Comparison of ENCODE assay signal across 18 cellular contexts in the genomic region with DNA sequence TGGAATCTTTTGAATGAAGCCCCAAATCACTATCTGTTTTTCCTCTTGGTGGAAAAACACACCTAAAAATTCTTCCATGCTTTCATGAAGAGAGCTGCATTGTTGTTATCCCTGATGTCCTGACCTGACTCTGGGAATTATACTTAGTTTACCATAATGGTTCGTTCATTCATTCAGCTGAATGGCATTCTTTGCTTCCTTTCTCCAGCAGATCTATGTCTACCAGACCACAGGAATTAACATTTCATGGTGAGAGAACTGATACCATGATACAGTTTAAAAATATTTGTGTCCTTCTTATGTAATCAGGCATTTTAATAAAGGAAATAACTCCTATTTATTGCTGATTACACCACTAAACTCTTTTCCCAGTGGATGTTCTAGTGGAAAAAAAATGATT. TPM values are rescaled to one million over a fixed set of nuclear protein-coding genes. Genes with fewer than 3 reads are reported as not detected.
DNase-seq lines count a peak whose midpoint lies in the region; TF ChIP-seq lines count a peak whose summit lies in the region.
"Had no signal": no experiment of that assay in that cellular context is flagged by ENCODE, and none has a peak within 500 bp of the region (broad histone marks: within the 10 kb centered on the region; RNA-seq: fewer than 3 reads in every experiment).

No MANE protein-coding gene starts in this region.

- H4K91ac ChIP-seq in H9 (ENCODE audit: insufficient read length, low read depth, low read length), result no peak overlapping the region

- H3K27me3 Mint-ChIP-seq in H9 (ENCODE audit: low read depth), result peaks cover 8% of the 10 kb centered on the region

- H3K79me2 ChIP-seq in H9 (ENCODE audit: insufficient read depth, low read length), result no peaks in the 10 kb centered on the region

- no peaks in the 10 kb centered on the region for H3K23me2 ChIP-seq in H9 (ENCODE audit: insufficient read length, low read depth, low read length, poor library complexity, severe bottlenecking)

- no peak overlapping the region for H2AFZ ChIP-seq in H9 (ENCODE audit: low read length)

- no peak overlapping the region for H4K8ac ChIP-seq in H9 (replicated peaks; ENCODE audit: insufficient read length, low read depth, low read length)

- H3K36me3 Mint-ChIP-seq in H9 (ENCODE audit: insufficient read depth in 1 of 3, low read depth in 3 of 3), result no peaks in the 10 kb centered on the region

- WGBS in esophagus squamous epithelium, 2 donors, result 44 to 59% methylated on average over 1 of the region's 1 CpG
- no CpG with 5 or more reads among the region's 1 CpG for WGBS in H9 (ENCODE audit: extremely low coverage, insufficient read length, low lambda C conversion rate)

- H3K9me3 ChIP-seq in esophagus squamous epithelium (no peaks in the 10 kb centered on the region), H9 (ENCODE audit: control insufficient read depth, low read depth, low read length) (no peaks in the 10 kb centered on the region)
- H3K9me3 ChIP-seq: BLaER1 had no signal

- no peak overlapping the region for H3K56ac ChIP-seq in H9 (ENCODE audit: insufficient read length, low read depth, low read length)

- H2BK5ac ChIP-seq in H9 (ENCODE audit: insufficient read length, low read length), result no peak overlapping the region

- H3K9ac ChIP-seq in H9 (ENCODE audit: extremely low read depth, insufficient read length, low read length), result no peak overlapping the region
- H3K9ac ChIP-seq: BLaER1 had no signal

- H3K27ac Mint-ChIP-seq in H9, result no peak overlapping the region
- H3K27ac Mint-ChIP-seq: CD8-positive, alpha-beta memory T cell had no signal

- H4K20me1 ChIP-seq in H9 (ENCODE audit: control insufficient read depth, insufficient read depth, insufficient read length), result no peaks in the 10 kb centered on the region
- H4K20me1 ChIP-seq: BLaER1 had no signal

- no peak overlapping the region for H2BK12ac ChIP-seq in H9 (ENCODE audit: insufficient read length, low read depth, low read length)

- TF ChIP-seq POLR2A in esophagus squamous epithelium (IDR thresholded peaks at IDR 0.05), result no peak

- H3K4me2 ChIP-seq in H9 (ENCODE audit: insufficient read depth, insufficient read length, low read length), result no peak overlapping the region
- H3K4me2 ChIP-seq: BLaER1 had no signal

- no peak overlapping the region for H4K5ac ChIP-seq in H9 (ENCODE audit: insufficient read length, low read depth, low read length)

- H3K4me1 ChIP-seq in esophagus squamous epithelium (no peaks in the 10 kb centered on the region), H9 (ENCODE audit: insufficient read depth, low read length) (no peaks in the 10 kb centered on the region)
- H3K4me1 ChIP-seq: BLaER1 had no signal

- H3K36me3 ChIP-seq in esophagus squamous epithelium, result no peaks in the 10 kb centered on the region
- H3K36me3 ChIP-seq: BLaER1 had no signal

- H2BK120ac ChIP-seq in H9 (ENCODE audit: low read depth, low read length, poor library complexity, severe bottlenecking), result no peak overlapping the region

- H3K4me1 Mint-ChIP-seq in H9, result 0 out of 4 replicates have a peak, but pooled peaks cover 2 to 3% of the 10 kb centered on the region in 2 experiments
- H3K4me1 Mint-ChIP-seq: CD8-positive, alpha-beta memory T cell had no signal

- no peak overlapping the region for H3K23ac ChIP-seq in H9 (ENCODE audit: insufficient read length, low read depth, low read length)

- H3K4me3 Mint-ChIP-seq in H9, result no peak overlapping the region
- H3K4me3 Mint-ChIP-seq: CD8-positive, alpha-beta memory T cell had no signal

- no peak overlapping the region for H3K18ac ChIP-seq in H9 (ENCODE audit: insufficient read length, low read depth, low read length)

- no peaks in the 10 kb centered on the region for H3K9me3 Mint-ChIP-seq in H9

- TF ChIP-seq CTCF in AG10803 (conservative IDR thresholded peaks at IDR 0.05; ENCODE audit: low read length) (no peak), esophagus squamous epithelium (IDR thresholded peaks at IDR 0.05) (no peak), H9 (conservative IDR thresholded peaks at IDR 0.05) (no peak)

- H3K14ac ChIP-seq in H9 (ENCODE audit: insufficient read depth, low read length), result no peak overlapping the region

- H3K27me3 ChIP-seq in esophagus squamous epithelium (no peaks in the 10 kb centered on the region), H9 (ENCODE audit: insufficient read depth, low read length) (no peaks in the 10 kb centered on the region)
- H3K27me3 ChIP-seq: BLaER1 had no signal

- H3T11ph ChIP-seq in H9 (ENCODE audit: low read length), result no peak overlapping the region

- H3K4ac ChIP-seq in H9 (ENCODE audit: low read depth, low read length), result no peak overlapping the region

- H2BK15ac ChIP-seq in H9 (ENCODE audit: low read depth, low read length), result no peak overlapping the region

- no peak overlapping the region for H3K27ac ChIP-seq in esophagus squamous epithelium
- H3K27ac ChIP-seq in H9 (ENCODE audit: insufficient read length, low read depth, low read length), result no peak overlapping the region
- H3K27ac ChIP-seq: 22Rv1, BLaER1 had no signal

- DNase-seq in AG10803 (ENCODE audit: low read depth) (peak; percentile 16), LHCN-M2 (ENCODE audit: low read depth) (peak; percentile 16), astrocyte of the hippocampus (ENCODE audit: low read depth, low spot score) (peak; percentile 62), myocyte (ENCODE audit: low read depth) (peak; percentile 11), esophagus squamous epithelium (lab: John Stamatoyannopoulos, UW) (no peak), H9 (no peak), anterior cingulate cortex (lab: John Stamatoyannopoulos, UW) (no peak), NCI-H2196 (lab: John Stamatoyannopoulos, UW; ENCODE audit: unreplicated experiment) (no peak)
- DNase-seq: AML-193; Calu3; CD8-positive, alpha-beta memory T cell; DMS 273 treated with DMSO at 0.1 percent for 48 hours; GDM1; IMR-90 had no signal

- no peaks in the 10 kb centered on the region for H3K79me1 ChIP-seq in H9 (ENCODE audit: insufficient read depth, low read depth, low read length, poor library complexity, severe bottlenecking)

- H2BK20ac ChIP-seq in H9 (ENCODE audit: low read depth, low read length, poor library complexity, severe bottlenecking), result no peak overlapping the region

- H3K4me3 ChIP-seq in AG10803 (ENCODE audit: low read length) (no peak overlapping the region), esophagus squamous epithelium (no peak overlapping the region)
- H3K4me3 ChIP-seq: BLaER1 had no signal

- no peak overlapping the region for H2AK5ac ChIP-seq in H9 (ENCODE audit: insufficient read length, low read length)

- intact Hi-C loops in esophagus squamous epithelium (cut with DNase I), result no loop called here

RNA-seq across cellular contexts. Expression of a gene that starts 11.1 kb away (rescaled TPM):
- total RNA-seq in LHCN-M2 (2014; rRNA removed), result 0.58 and 0.69 TPM in 2 replicates
- polyA plus RNA-seq in LHCN-M2 (2012), result 0.16 TPM
- total RNA-seq in myocyte, result 0.16 and 0.37 TPM in 2 replicates
- 0.09 TPM for polyA plus RNA-seq in myocyte (2012)
- under 1 TPM in 1 of 4 donors, not detected in 3; 0.21 TPM for total RNA-seq in esophagus squamous epithelium
- total RNA-seq in H9 (2021), result 0.04 TPM in 1 of 2 replicates, not detected in the other
- total RNA-seq: Daoy, HT-29, IMR-90 had no signal
- polyA plus RNA-seq: IMR-90 had no signal

Comparison
In these comparisons a context has a peak if more than half of its experiments do, and no peak if none do; other contexts are left out.
1. DNase-seq: peak in AG10803 (single experiment), LHCN-M2 (single experiment), astrocyte of the hippocampus (single experiment) and myocyte (single experiment); none in esophagus squamous epithelium (single experiment), H9 (single experiment), anterior cingulate cortex (0 of 58) and NCI-H2196 (single experiment).